Comparison of ENCODE assay signal across 24 cellular contexts in the genomic region with DNA sequence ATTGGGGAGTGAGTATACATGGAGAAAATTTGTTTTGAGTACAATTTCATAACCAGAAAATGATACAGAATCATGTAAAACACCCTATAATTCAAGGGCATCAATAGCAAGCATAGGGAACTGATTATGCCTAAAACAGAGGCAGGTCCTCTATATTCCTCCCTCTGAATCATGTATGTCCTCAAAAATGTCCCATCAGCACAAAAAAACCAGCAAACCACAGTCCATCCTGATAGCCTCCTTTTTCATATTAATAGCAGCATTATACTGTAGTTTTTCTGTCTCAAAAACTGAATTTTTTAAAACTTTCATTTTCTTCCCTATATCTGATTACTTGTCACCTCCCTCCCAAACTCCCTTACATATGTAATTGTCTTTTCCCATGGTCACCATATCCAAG.
"Had no signal": no experiment of that assay in that cellular context is flagged by ENCODE, and none has a peak within 500 bp of the region (broad histone marks: within the 10 kb centered on the region; RNA-seq: fewer than 3 reads in every experiment).

No MANE protein-coding gene starts in this region.

- H3K36me3 ChIP-seq: esophagus muscularis mucosa, gastroesophageal sphincter, heart right ventricle, left lung, lower lobe of right lung had no signal

- H3K4me3 ChIP-seq: coronary artery, dorsolateral prefrontal cortex, esophagus muscularis mucosa, gastroesophageal sphincter, heart right ventricle, left lung, lower lobe of right lung, mucosa of descending colon had no signal

- H3K27ac ChIP-seq: coronary artery, dorsolateral prefrontal cortex, esophagus muscularis mucosa, foreskin keratinocyte, gastroesophageal sphincter, heart right ventricle, left lung, lower lobe of right lung had no signal

- ATAC-seq: foreskin keratinocyte, gastroesophageal sphincter, heart right ventricle, left cardiac atrium, left lung, left ventricle myocardium superior, lower lobe of right lung, mucosa of descending colon had no signal

- DNase-seq: dermis blood vessel endothelial cell; dorsolateral prefrontal cortex; effector CD4-positive, alpha-beta T cell; effector memory CD4-positive, alpha-beta T cell; foreskin keratinocyte; glutamatergic neuron; head of caudate nucleus; heart right ventricle; hippocampal formation; left cardiac atrium; left lung; left ventricle myocardium superior; lower lobe of right lung; mesenchymal stem cell; mucosa of descending colon; naive B cell had no signal

- H3K9me3 ChIP-seq: esophagus muscularis mucosa, gastroesophageal sphincter, heart right ventricle, left lung, lower lobe of right lung had no signal

- H3K27me3 ChIP-seq: dorsolateral prefrontal cortex, esophagus muscularis mucosa, foreskin keratinocyte, gastroesophageal sphincter, heart right ventricle, left lung had no signal

- H3K4me1 ChIP-seq: esophagus muscularis mucosa, foreskin keratinocyte, gastroesophageal sphincter, heart right ventricle, left lung, lower lobe of right lung had no signal

- FAIRE-seq: colon, endothelial cell of umbilical vein, frontal cortex, islet of Langerhans, keratinocyte had no signal
